Comparison of ENCODE assay signal across 10 cellular contexts in genomic region chr5:160423025-160423554, GRCh38. TPM values are rescaled to one million over a fixed set of nuclear protein-coding genes. Genes with fewer than 3 reads are reported as not detected.
DNase-seq lines count a peak whose midpoint lies in the region; ATAC-seq and TF ChIP-seq lines count a peak whose summit lies in the region.
"Had no signal": no experiment of that assay in that cellular context is flagged by ENCODE, and none has a peak within 500 bp of the region (broad histone marks: within the 10 kb centered on the region; RNA-seq: fewer than 3 reads in every experiment).

No MANE protein-coding gene starts in this region.

- WGBS in endodermal cell (ENCODE audit: insufficient coverage in 1 of 2, insufficient read length in 1 of 2), 2 experiments, result 53 to 83% methylated on average over 1 to 2 of the region's 2 CpGs
- 65% methylated on average over 2 of the region's 2 CpGs for WGBS in thymus

- no peak for ATAC-seq in GM19463 (IDR thresholded peaks at IDR 0.05; ENCODE audit: unreplicated experiment)
- ATAC-seq in HG02759 (IDR thresholded peaks at IDR 0.05; ENCODE audit: unreplicated experiment), result no peak

- no peaks in the 10 kb centered on the region for H3K27me3 Mint-ChIP-seq in activated naive CD4-positive, alpha-beta T cell treated with anti-CD3 and anti-CD28 coated beads, Interleukin-2, amount 50 U/mL, for 24 hours
- H3K27me3 Mint-ChIP-seq in endodermal cell (ENCODE audit: insufficient read depth), result no peaks in the 10 kb centered on the region
- H3K27me3 Mint-ChIP-seq in endothelial cell (ENCODE audit: unreplicated experiment), result peaks cover 13% of the 10 kb centered on the region

- H3K27ac ChIP-seq in endodermal cell (ENCODE audit: low read depth, low read length) (no peak overlapping the region), thymus (ENCODE audit: low read depth) (peak overlapping the region; percentile 53)
- H3K27ac ChIP-seq: neutrophil had no signal

- peaks cover 26% of the 10 kb centered on the region for H3K36me3 ChIP-seq in endodermal cell (ENCODE audit: control insufficient read depth, insufficient read depth, low read length)
- H3K36me3 ChIP-seq in thymus (ENCODE audit: control insufficient read depth, insufficient read depth), result peaks cover 3% of the 10 kb centered on the region

- H3K9me3 Mint-ChIP-seq in activated naive CD4-positive, alpha-beta T cell treated with anti-CD3 and anti-CD28 coated beads, Interleukin-2, amount 50 U/mL, for 24 hours, result no peaks in the 10 kb centered on the region
- H3K9me3 Mint-ChIP-seq in endodermal cell (no peaks in the 10 kb centered on the region), endothelial cell (ENCODE audit: unreplicated experiment) (no peaks in the 10 kb centered on the region)

- peak overlapping the region; percentile 94 for H3K4me3 ChIP-seq in endodermal cell (ENCODE audit: low read length)
- peak overlapping the region; percentile 49 for H3K4me3 ChIP-seq in thymus (ENCODE audit: low read length)

- H3K9ac ChIP-seq in endodermal cell (ENCODE audit: extremely low read depth, low read length, poor library complexity, severe bottlenecking), result no peak overlapping the region

- no peak for TF ChIP-seq CTCF in endodermal cell (conservative IDR thresholded peaks at IDR 0.05)
- TF ChIP-seq CTCF in endothelial cell (IDR thresholded peaks at IDR 0.05; ENCODE audit: unreplicated experiment), result no peak

- H3K4me1 ChIP-seq in endodermal cell (ENCODE audit: control insufficient read depth, insufficient read depth, low read length) (peaks cover 15% of the 10 kb centered on the region), thymus (ENCODE audit: control insufficient read depth, insufficient read depth, low read length) (peaks cover 13% of the 10 kb centered on the region)

- H3K36me3 Mint-ChIP-seq in activated naive CD4-positive, alpha-beta T cell treated with anti-CD3 and anti-CD28 coated beads, Interleukin-2, amount 50 U/mL, for 24 hours, result no peaks in the 10 kb centered on the region
- peaks cover 15% of the 10 kb centered on the region for H3K36me3 Mint-ChIP-seq in endodermal cell (ENCODE audit: low read depth)
- H3K36me3 Mint-ChIP-seq in endothelial cell (ENCODE audit: low read depth, unreplicated experiment), result no peaks in the 10 kb centered on the region

- no peak for DNase-seq in activated naive CD4-positive, alpha-beta T cell treated with anti-CD3 and anti-CD28 coated beads, Interleukin-2, amount 50 U/mL, for 16 hours
- DNase-seq in NCI-H510A treated with DMSO at 0.1 percent for 48 hours (lab: John Stamatoyannopoulos, UW) (peak; percentile 52), endodermal cell (no peak), endothelial cell (ENCODE audit: low spot score) (no peak)
- DNase-seq: activated gamma-delta T cell treated with Interleukin-2 at 50 U/mL for 16 hours had no signal

- H3K27me3 ChIP-seq in endodermal cell (ENCODE audit: control insufficient read depth, insufficient read depth, low read length, poor library complexity, severe bottlenecking) (no peaks in the 10 kb centered on the region), thymus (ENCODE audit: control insufficient read depth, insufficient read depth) (no peaks in the 10 kb centered on the region)
- H3K27me3 ChIP-seq: neutrophil had no signal

- H3K27ac Mint-ChIP-seq in activated naive CD4-positive, alpha-beta T cell treated with anti-CD3 and anti-CD28 coated beads, Interleukin-2, amount 50 U/mL, for 24 hours, result no peak overlapping the region
- H3K27ac Mint-ChIP-seq in endodermal cell (peak overlapping the region; percentile 53), endothelial cell (ENCODE audit: unreplicated experiment) (no peak overlapping the region)

- H3K9me3 ChIP-seq in endodermal cell (ENCODE audit: control insufficient read depth, low read length), result no peaks in the 10 kb centered on the region
- H3K9me3 ChIP-seq in thymus (ENCODE audit: control insufficient read depth), result no peaks in the 10 kb centered on the region
- H3K9me3 ChIP-seq: neutrophil had no signal

- H3K4me3 Mint-ChIP-seq in activated naive CD4-positive, alpha-beta T cell treated with anti-CD3 and anti-CD28 coated beads, Interleukin-2, amount 50 U/mL, for 24 hours, result peak overlapping the region; percentile 30
- H3K4me3 Mint-ChIP-seq in endodermal cell (peak overlapping the region; percentile 86), endothelial cell (ENCODE audit: unreplicated experiment) (no peak overlapping the region)

- peaks cover 74% of the 10 kb centered on the region for H3K4me1 Mint-ChIP-seq in activated naive CD4-positive, alpha-beta T cell treated with anti-CD3 and anti-CD28 coated beads, Interleukin-2, amount 50 U/mL, for 24 hours
- H3K4me1 Mint-ChIP-seq in endodermal cell, result peaks cover 49% of the 10 kb centered on the region
- peaks cover 27% of the 10 kb centered on the region for H3K4me1 Mint-ChIP-seq in endothelial cell (ENCODE audit: unreplicated experiment)

RNA-seq across cellular contexts. Expression of gene PTTG1, which starts 1.4 kb away (rescaled TPM):
- 100 to 1,000 TPM; 121 to 162 TPM for total RNA-seq in endodermal cell
- polyA plus RNA-seq in endodermal cell (2013, experiment 1 of 2), result 372 TPM
- 366 TPM for polyA plus RNA-seq in endodermal cell (2013, experiment 2 of 2)
- 72.9 TPM for polyA plus RNA-seq in thymus
- total RNA-seq in endothelial cell (ENCODE audit: unreplicated experiment), result 25.1 TPM

RNA-seq across cellular contexts. Expression of gene SLU7, which starts 4.2 kb away (rescaled TPM):
- total RNA-seq in endodermal cell (10 to 100 TPM; 36.8 to 47.5 TPM), endothelial cell (ENCODE audit: unreplicated experiment) (53.1 TPM)
- 36.7 TPM for polyA plus RNA-seq in endodermal cell (2013, experiment 1 of 2)
- polyA plus RNA-seq in endodermal cell (2013, experiment 2 of 2), result 41.6 TPM
- polyA plus RNA-seq in thymus, result 45.3 TPM

RNA-seq across cellular contexts. Expression of gene FAM200C, which starts 23.2 kb away (rescaled TPM):
- 1 to 10 TPM; 2.4 to 2.7 TPM for total RNA-seq in endodermal cell
- polyA plus RNA-seq in endodermal cell (2013, experiment 1 of 2), result 10.4 TPM
- 8.7 TPM for polyA plus RNA-seq in endodermal cell (2013, experiment 2 of 2)
- polyA plus RNA-seq in thymus, result 5.5 TPM
- 3.2 TPM for total RNA-seq in endothelial cell (ENCODE audit: unreplicated experiment)

RNA-seq across cellular contexts. Expression of gene C1QTNF2, which starts 52.7 kb away (rescaled TPM):
- not detected for total RNA-seq in endodermal cell
- 0.36 TPM for polyA plus RNA-seq in endodermal cell (2013, experiment 1 of 2)
- 0.58 TPM for polyA plus RNA-seq in endodermal cell (2013, experiment 2 of 2)
- 0.46 TPM for polyA plus RNA-seq in thymus
- total RNA-seq in endothelial cell (ENCODE audit: unreplicated experiment), result not detected
